In the genomic region with DNA sequence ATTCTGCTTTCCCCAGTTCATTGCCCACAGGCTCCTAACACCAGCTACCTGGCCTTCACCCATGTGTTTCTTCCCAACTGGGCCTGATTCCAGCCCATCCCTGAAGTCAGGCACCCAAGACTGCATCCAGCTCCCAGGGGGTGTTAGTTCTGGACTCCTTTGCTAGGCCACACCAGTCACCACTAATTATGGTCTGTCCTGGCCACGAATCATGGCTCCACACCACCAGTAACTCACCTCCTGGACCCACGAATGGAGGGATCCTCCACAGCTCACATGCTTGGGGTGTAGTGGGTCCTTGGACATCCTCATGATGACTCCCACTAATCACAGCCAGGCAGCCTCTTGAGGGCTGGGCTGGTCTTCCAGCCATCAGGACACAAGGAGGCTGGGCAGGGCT, we compare ENCODE assay signal across 29 cellular contexts. TPM values are rescaled to one million over a fixed set of nuclear protein-coding genes. Genes with fewer than 3 reads are reported as not detected.
"Had no signal": no experiment of that assay in that cellular context is flagged by ENCODE, and none has a peak within 500 bp of the region (broad histone marks: within the 10 kb centered on the region; RNA-seq: fewer than 3 reads in every experiment).

No MANE protein-coding gene starts in this region.

- DNase-seq: hippocampal formation; kidney glomerular epithelial cell; left colon; left lung; lower lobe of right lung; mammary epithelial cell; mesendoderm; midbrain; mucosa of descending colon; naive thymus-derived CD4-positive, alpha-beta T cell; nucleus accumbens; ovary; sigmoid colon; small intestine; spleen; stimulated activated CD4-positive, alpha-beta T cell treated with anti-CD3 and anti-CD28 coated beads, Interleukin-4, amount 100 ng/mL, for 24 hours; stimulated activated naive CD4-positive, alpha-beta T cell; tibial artery; trophoblast cell; upper lobe of right lung; uterus had no signal

- H3K4me3 ChIP-seq: left lung, lower lobe of right lung, mucosa of descending colon, ovary, right atrium auricular region, sigmoid colon, spleen, suprapubic skin, thoracic aorta, tibial artery, upper lobe of right lung, uterus had no signal

- H3K36me3 Mint-ChIP-seq: natural killer cell treated with Interleukin-12 subunit alpha and Interleukin-12 subunit beta and Interleukin-15 and Interleukin-18, amount 100 ng/mL, for 72 hours had no signal

- H3K4me3 Mint-ChIP-seq: naive thymus-derived CD4-positive, alpha-beta T cell; natural killer cell treated with Interleukin-12 subunit alpha and Interleukin-12 subunit beta and Interleukin-15 and Interleukin-18, amount 100 ng/mL, for 72 hours; stimulated activated effector memory CD8-positive, alpha-beta T cell treated with anti-CD3 and anti-CD28 coated beads, Interleukin-12 subunit alpha, Interleukin-12 subunit beta, amount 100 ng/mL, for 72 hours; stimulated activated naive CD8-positive, alpha-beta T cell treated with anti-CD3 and anti-CD28 coated beads, Interleukin-15, Interleukin-2, amounts not matched to agents 100 ng/mL and 50 ng/mL, for 24 hours had no signal

- H3K27ac ChIP-seq: left lung, lower lobe of right lung, ovary, right atrium auricular region, sigmoid colon, spleen, suprapubic skin, thoracic aorta, tibial artery, upper lobe of right lung, uterus had no signal

- H3K9me3 Mint-ChIP-seq: natural killer cell treated with Interleukin-12 subunit alpha and Interleukin-12 subunit beta and Interleukin-15 and Interleukin-18, amount 100 ng/mL, for 72 hours; stimulated activated effector memory CD8-positive, alpha-beta T cell treated with anti-CD3 and anti-CD28 coated beads, Interleukin-12 subunit alpha, Interleukin-12 subunit beta, amount 100 ng/mL, for 72 hours; stimulated activated naive CD8-positive, alpha-beta T cell treated with anti-CD3 and anti-CD28 coated beads, Interleukin-15, Interleukin-2, amounts not matched to agents 100 ng/mL and 50 ng/mL, for 24 hours had no signal

- H3K9me3 ChIP-seq: left lung, lower lobe of right lung, mucosa of descending colon, ovary, right atrium auricular region, sigmoid colon, spleen, suprapubic skin, thoracic aorta, tibial artery, upper lobe of right lung, uterus had no signal

- ATAC-seq: left colon; left lung; lower lobe of right lung; mucosa of descending colon; naive thymus-derived CD4-positive, alpha-beta T cell; natural killer cell treated with Interleukin-12 subunit alpha and Interleukin-12 subunit beta and Interleukin-15 and Interleukin-18, amount 100 ng/mL, for 72 hours; stimulated activated effector memory CD8-positive, alpha-beta T cell treated with anti-CD3 and anti-CD28 coated beads, Interleukin-12 subunit alpha, Interleukin-12 subunit beta, amount 100 ng/mL, for 72 hours; upper lobe of right lung had no signal

- H3K27ac Mint-ChIP-seq: naive thymus-derived CD4-positive, alpha-beta T cell; natural killer cell treated with Interleukin-12 subunit alpha and Interleukin-12 subunit beta and Interleukin-15 and Interleukin-18, amount 100 ng/mL, for 72 hours; progenitor cell of endocrine pancreas; stimulated activated effector memory CD8-positive, alpha-beta T cell treated with anti-CD3 and anti-CD28 coated beads, Interleukin-12 subunit alpha, Interleukin-12 subunit beta, amount 100 ng/mL, for 72 hours; stimulated activated naive CD8-positive, alpha-beta T cell treated with anti-CD3 and anti-CD28 coated beads, Interleukin-15, Interleukin-2, amounts not matched to agents 100 ng/mL and 50 ng/mL, for 24 hours had no signal

- H3K36me3 ChIP-seq: left lung, lower lobe of right lung, ovary, right atrium auricular region, sigmoid colon, spleen, suprapubic skin, thoracic aorta, tibial artery, upper lobe of right lung, uterus had no signal

- H3K27me3 ChIP-seq: ovary had no signal

RNA-seq across cellular contexts. Expression of a gene that starts 3.6 kb away (rescaled TPM):
- polyA plus RNA-seq: keratinocyte; mammary epithelial cell; naive thymus-derived CD4-positive, alpha-beta T cell had no signal
